3 cellular contexts compared by ENCODE assay signal in the genomic region with DNA sequence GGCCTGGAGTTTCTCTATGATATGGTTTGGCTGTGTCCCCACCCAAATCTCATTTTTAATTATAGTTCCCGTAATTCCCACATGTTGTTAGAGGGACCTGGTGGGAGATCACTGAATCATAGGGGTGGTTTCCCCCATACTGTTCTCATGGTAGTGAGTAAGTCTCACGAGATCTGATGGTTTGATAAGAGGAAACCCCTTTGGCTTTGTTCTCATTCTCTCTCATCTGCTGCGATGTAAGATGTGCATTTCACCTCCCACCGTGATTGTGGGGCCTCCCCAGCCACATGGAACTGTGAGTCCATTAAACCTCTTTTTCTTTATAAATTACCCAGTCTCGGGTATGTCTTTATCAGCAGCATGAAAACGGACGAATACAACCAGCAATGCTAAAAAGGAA. TPM values are rescaled to one million over a fixed set of nuclear protein-coding genes. Genes with fewer than 3 reads are reported as not detected.
"Had no signal": no experiment of that assay in that cellular context is flagged by ENCODE, and none has a peak within 500 bp of the region (broad histone marks: within the 10 kb centered on the region; RNA-seq: fewer than 3 reads in every experiment).

No MANE protein-coding gene starts in this region.

RNA-seq across cellular contexts. Expression of a gene that starts 42.5 kb away (rescaled TPM):
- total RNA-seq: activated CD4-positive, alpha-beta T cell treated with anti-CD3 and anti-CD28 coated beads, Interleukin-2, amount 10 ng/mL, durations not matched to agents 24 days and 14 days; activated naive CD4-positive, alpha-beta T cell treated with anti-CD3 and anti-CD28 coated beads, Interleukin-2, amount 50 U/mL, for 72 hours; T-helper 2 cell treated with Interferon-gamma antibody and Interleukin-4, amounts not matched to agents 100 ng/mL and 5 ng/mL, for 36 hours had no signal
